ENCODE assay signal across 9 cellular contexts in the genomic region with DNA sequence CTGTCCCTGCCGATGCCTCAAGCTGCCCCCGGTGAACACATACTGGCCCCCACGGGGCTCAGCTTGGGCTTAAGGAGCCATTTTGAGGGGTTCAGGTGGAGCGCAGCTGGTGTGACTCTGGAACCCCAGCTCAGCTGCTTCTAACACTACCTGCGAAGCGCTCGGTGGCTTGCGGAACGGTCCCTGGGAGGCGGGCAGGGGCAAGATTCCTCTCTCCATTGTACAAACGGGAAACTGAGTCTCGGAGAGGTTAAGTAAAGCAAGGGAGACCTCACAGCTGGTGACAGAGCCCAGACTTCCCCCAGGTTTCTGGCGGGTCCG. TPM values are rescaled to one million over a fixed set of nuclear protein-coding genes. Genes with fewer than 3 reads are reported as not detected.
DNase-seq lines count a peak whose midpoint lies in the region; ATAC-seq and TF ChIP-seq lines count a peak whose summit lies in the region.
"Had no signal": no experiment of that assay in that cellular context is flagged by ENCODE, and none has a peak within 500 bp of the region (broad histone marks: within the 10 kb centered on the region; RNA-seq: fewer than 3 reads in every experiment).

No MANE protein-coding gene starts in this region.

- H3K36me3 Mint-ChIP-seq in naive thymus-derived CD4-positive, alpha-beta T cell: no peaks in the 10 kb centered on the region
- H3K36me3 Mint-ChIP-seq: brain had no signal

- DNase-seq in AG04450 (ENCODE audit: low read depth, low spot score) (no peak), HL-60 (ENCODE audit: low read depth in 1 of 2, low spot score in 1 of 2) (no peak), caudate nucleus (lab: John Stamatoyannopoulos, UW) (no peak), COLO668 (lab: John Stamatoyannopoulos, UW; ENCODE audit: unreplicated experiment) (no peak), ecto neural progenitor cell (ENCODE audit: low spot score) (no peak)
- DNase-seq in naive thymus-derived CD4-positive, alpha-beta T cell: no peak

- peak overlapping the region; percentile 21 to 89 (median 58) for H3K4me3 Mint-ChIP-seq in naive thymus-derived CD4-positive, alpha-beta T cell

- no peaks in the 10 kb centered on the region for H3K9me3 ChIP-seq in AG04450 (ENCODE audit: control insufficient read depth, insufficient read depth, low read length)
- H3K9me3 ChIP-seq in naive thymus-derived CD4-positive, alpha-beta T cell (ENCODE audit: control insufficient read depth in 2 of 3, low read length in 3 of 3): no peaks in the 10 kb centered on the region

- peaks cover 0 to 12% (median 0%) of the 10 kb centered on the region in 3 experiments for H3K36me3 ChIP-seq in naive thymus-derived CD4-positive, alpha-beta T cell (ENCODE audit: control insufficient read depth in 2 of 3, insufficient read depth in 3 of 3, low read length in 3 of 3)

- CTCF ChIA-PET in AG04450 (lab: Charles Lee): interaction anchor here (0.5 to 9.9 kb wide), 27 partner anchors 8 to 632 kb away, joined by 3 to 214 read pairs (median 4); partner anchors contain the start of genes GALK1, RECQL5, SMIM5 and TMEM94
- CTCF ChIA-PET in naive thymus-derived CD4-positive, alpha-beta T cell (lab: Charles Lee): interaction anchor here (0.6 to 2.8 kb wide), 38 partner anchors 8 to 546 kb away, joined by 3 to 21 read pairs (median 5); partner anchors contain the start of genes GALK1, RECQL5, SAP30BP and SLC25A19

- H3K4me3 ChIP-seq in AG04450 (ENCODE audit: low read depth, low read length) (peak overlapping the region; percentile 57), HL-60 (replicated peaks; ENCODE audit: insufficient read depth, low read length) (peak overlapping the region; percentile 52)
- H3K4me3 ChIP-seq in naive thymus-derived CD4-positive, alpha-beta T cell (ENCODE audit: low read length): peak overlapping the region; percentile 61

- POLR2A ChIA-PET in AG04450 (lab: Yijun Ruan, JAX): interaction anchor here (0.6 to 2.3 kb wide), 6 partner anchors 9 to 119 kb away, joined by 3 to 18 read pairs (median 10); partner anchors contain the start of gene GALK1
- POLR2A ChIA-PET in naive thymus-derived CD4-positive, alpha-beta T cell (lab: Charles Lee): interaction anchor here (0.5 to 2.5 kb wide), 26 partner anchors 9 to 632 kb away, joined by 3 to 62 read pairs (median 4); partner anchors contain the start of genes GALK1, MYO15B, RECQL5 and SAP30BP

- no peak for ATAC-seq in naive thymus-derived CD4-positive, alpha-beta T cell
- ATAC-seq in GM21423 (IDR thresholded peaks at IDR 0.05; ENCODE audit: unreplicated experiment): no peak
- ATAC-seq in HG03139 (IDR thresholded peaks at IDR 0.05; ENCODE audit: unreplicated experiment): no peak

- H3K27me3 ChIP-seq in AG04450 (ENCODE audit: control insufficient read depth, insufficient read depth, low read length) (peaks cover 3% of the 10 kb centered on the region), HL-60 (ENCODE audit: insufficient read depth, poor library complexity, severe bottlenecking) (no peaks in the 10 kb centered on the region)
- H3K27me3 ChIP-seq in naive thymus-derived CD4-positive, alpha-beta T cell (ENCODE audit: control insufficient read depth in 2 of 2, insufficient read depth in 2 of 2, low read length in 2 of 2): no peaks in the 10 kb centered on the region

- H3K4me1 ChIP-seq in naive thymus-derived CD4-positive, alpha-beta T cell (ENCODE audit: control insufficient read depth in 2 of 2, insufficient read depth in 2 of 2, low read length in 2 of 2): peaks cover 5 to 17% of the 10 kb centered on the region in 2 donors

- intact Hi-C loops in naive thymus-derived CD4-positive, alpha-beta T cell (cut with micrococcal nuclease): loop anchor here (1.0 to 2.0 kb wide), 5 partner anchors 12 to 252 kb away; partner anchors contain the start of genes GALK1 (in 1 of the 2), TRIM65 (in 1 of the 2) and UNK (in 1 of the 2)

- no peak for TF ChIP-seq CTCF in AG04450 (IDR thresholded peaks at IDR 0.05; ENCODE audit: low read depth, low read length)
- TF ChIP-seq CTCF in HL-60 (IDR thresholded peaks at IDR 0.05; ENCODE audit: insufficient read depth, low read length): no peak

- H3K27me3 Mint-ChIP-seq in naive thymus-derived CD4-positive, alpha-beta T cell: peaks cover 0 to 4% (median 0%) of the 10 kb centered on the region in 5 donors

- peak overlapping the region in 1 of 9 donors; percentile 59 for H3K27ac Mint-ChIP-seq in naive thymus-derived CD4-positive, alpha-beta T cell

- no peak overlapping the region for H3K27ac ChIP-seq in AG04450 (ENCODE audit: low read depth, low read length)
- H3K27ac ChIP-seq in HL-60 (replicated peaks): no peak overlapping the region
- peak overlapping the region; percentile 44 for H3K27ac ChIP-seq in caudate nucleus (ENCODE audit: low read depth, low read length)
- peak overlapping the region; percentile 67 for H3K27ac ChIP-seq in naive thymus-derived CD4-positive, alpha-beta T cell (ENCODE audit: low read depth, low read length)

- H3K9me3 Mint-ChIP-seq in naive thymus-derived CD4-positive, alpha-beta T cell: no peaks in the 10 kb centered on the region

- H3K4me1 Mint-ChIP-seq in naive thymus-derived CD4-positive, alpha-beta T cell: peaks cover 6 to 18% (median 12%) of the 10 kb centered on the region in 7 donors

RNA-seq across cellular contexts. Expression of gene GALK1, which starts 11.8 kb away (rescaled TPM):
- polyA plus RNA-seq in AG04450 (2011; rRNA removed): 12.4 and 16.8 TPM in 2 replicates
- polyA minus RNA-seq in AG04450 (2011; rRNA and poly(A)+ RNA removed): 9.2 and 17.0 TPM in 2 replicates
- total RNA-seq in naive thymus-derived CD4-positive, alpha-beta T cell: 10 to 100 TPM in 4 of 5 experiments, 1 to 10 TPM in 1; 9.9 to 42.9 (median 22.1) TPM
- 10 to 100 TPM; 12.8 to 18.9 TPM for polyA plus RNA-seq in naive thymus-derived CD4-positive, alpha-beta T cell

RNA-seq across cellular contexts. Expression of gene UNK, which starts 31.5 kb away (rescaled TPM):
- polyA plus RNA-seq in AG04450 (2011; rRNA removed): 11.1 and 11.4 TPM in 2 replicates
- polyA minus RNA-seq in AG04450 (2011; rRNA and poly(A)+ RNA removed): 11.3 and 13.7 TPM in 2 replicates
- total RNA-seq in naive thymus-derived CD4-positive, alpha-beta T cell: 10 to 100 TPM; 32.0 to 49.8 (median 41.0) TPM
- polyA plus RNA-seq in naive thymus-derived CD4-positive, alpha-beta T cell: 10 to 100 TPM; 21.5 to 22.1 TPM

RNA-seq across cellular contexts. Expression of gene ITGB4, which starts 31.9 kb away (rescaled TPM):
- 0.21 and 0.31 TPM in 2 replicates for polyA plus RNA-seq in AG04450 (2011; rRNA removed)
- polyA minus RNA-seq in AG04450 (2011; rRNA and poly(A)+ RNA removed): 0.61 and 1.3 TPM in 2 replicates
- 1 to 10 TPM in 3 of 5 experiments, under 1 TPM in 2; 0.49 to 1.8 (median 1.2) TPM for total RNA-seq in naive thymus-derived CD4-positive, alpha-beta T cell
- polyA plus RNA-seq in naive thymus-derived CD4-positive, alpha-beta T cell: under 1 TPM; 0.09 to 0.35 TPM

Comparison
In these comparisons a context has a peak if more than half of its experiments do, and no peak if none do; other contexts are left out.
1. H3K27ac ChIP-seq: peak in caudate nucleus (single experiment) and naive thymus-derived CD4-positive, alpha-beta T cell (single experiment); none in AG04450 (single experiment) and HL-60 (single experiment).
2. Peak in every context shown above with its lines, with median percentiles within 50 percentile points of each other: H3K4me3 ChIP-seq.